ENCODE assay signal across 12 cellular contexts in genomic region chr2:42009657-42010580, GRCh38. TPM values are rescaled to one million over a fixed set of nuclear protein-coding genes. Genes with fewer than 3 reads are reported as not detected.
DNase-seq lines count a peak whose midpoint lies in the region; ATAC-seq, FAIRE-seq and TF ChIP-seq lines count a peak whose summit lies in the region.
"Had no signal": no experiment of that assay in that cellular context is flagged by ENCODE, and none has a peak within 500 bp of the region (broad histone marks: within the 10 kb centered on the region; RNA-seq: fewer than 3 reads in every experiment).

No MANE protein-coding gene starts in this region.

- H3K27ac ChIP-seq in A549: peak overlapping the region; percentile 15 to 40; a peak in 4 of 6 replicates
- H3K27ac ChIP-seq in body of pancreas: no peak overlapping the region

- H3K36me3 ChIP-seq in body of pancreas (replicated peaks in 1 of 2; ENCODE audit: insufficient read depth in 1 of 2, low read depth in 2 of 2): no peaks in the 10 kb centered on the region

- H3K9me3 ChIP-seq in A549 (no peaks in the 10 kb centered on the region; the same call in 2 of the 3 replicates), body of pancreas (no peaks in the 10 kb centered on the region)

- no peaks in the 10 kb centered on the region for H3K4me1 ChIP-seq in A549
- no peaks in the 10 kb centered on the region for H3K4me1 ChIP-seq in body of pancreas

- TF ChIP-seq RAD21 in A549 (conservative IDR thresholded peaks at IDR 0.05 in 1 of 2, IDR thresholded peaks at IDR 0.05 in 1 of 2): no peak

- TF ChIP-seq POLR2A in A549 (IDR thresholded peaks at IDR 0.05; ENCODE audit: low read length) (no peak), body of pancreas (IDR thresholded peaks at IDR 0.05) (no peak)

- CTCF ChIA-PET in A549 (lab: Yijun Ruan, JAX): interaction anchor here (1.2 to 2.8 kb wide), 3 partner anchors 15 to 140 kb away, joined by 3 to 7 read pairs (median 6); no protein-coding TSS in a partner anchor

- intact Hi-C loops in body of pancreas (cut with DNase I): no loop called here

- no peak for TF ChIP-seq CTCF in A549 (IDR thresholded peaks at IDR 0.05)
- no peak for TF ChIP-seq CTCF in body of pancreas (IDR thresholded peaks at IDR 0.05)

- no peak overlapping the region for H3K4me2 ChIP-seq in A549

- H3K27me3 ChIP-seq in body of pancreas: no peaks in the 10 kb centered on the region

- POLR2A ChIA-PET in A549 (lab: Yijun Ruan, JAX): no interaction called here

- FAIRE-seq in A549 (lab: Jason Lieb, UNC): no peak

- DNase-seq in A549 (ENCODE audit: low read depth in 1 of 2, low spot score in 1 of 2): no peak
- peak; percentile 15 for DNase-seq in MV-4-11 (lab: John Stamatoyannopoulos, UW)
- peak; percentile 61 for DNase-seq in iris pigment epithelial cell (ENCODE audit: low read depth)
- DNase-seq in body of pancreas: no peak
- DNase-seq in foreskin melanocyte: no peak
- DNase-seq: activated effector memory CD4-positive, alpha-beta T cell treated with Interleukin-2 at 50 U/mL for 16 hours; erythroblast; NCI-H2029 treated with DMSO at 0.1 percent for 48 hours had no signal

- ATAC-seq in A549: peak; percentile 30 to 41; a peak in 3 of 6 replicates
- ATAC-seq in GM18867 (IDR thresholded peaks at IDR 0.05; ENCODE audit: unreplicated experiment): peak; percentile 55
- ATAC-seq in GM18858 (IDR thresholded peaks at IDR 0.05; ENCODE audit: unreplicated experiment): no peak
- ATAC-seq in GM19328 (IDR thresholded peaks at IDR 0.05; ENCODE audit: unreplicated experiment): no peak
- ATAC-seq in body of pancreas: no peak

- 85% methylated on average over 10 of the region's 10 CpGs for WGBS in A549 (ENCODE audit: missing lambda C conversion rate)
- WGBS in body of pancreas, 2 donors: 66 to 71% methylated on average over 10 of the region's 10 CpGs

- no peak for TF ChIP-seq EP300 in A549 (IDR thresholded peaks at IDR 0.05)

- H3K4me3 ChIP-seq in A549 (no peak overlapping the region), body of pancreas (no peak overlapping the region)

TF ChIP-seq in A549, 52 proteins besides CTCF, POLR2A, EP300 and RAD21:
- TF ChIP-seq MYC (IDR thresholded peaks at IDR 0.05; ENCODE audit: borderline replicate concordance, low read length): no peak
- TF ChIP-seq RFX5 (IDR thresholded peaks at IDR 0.05): no peak
- no peak for TF ChIP-seq EHMT2 (IDR thresholded peaks at IDR 0.05; ENCODE audit: low read depth)
- no peak for TF ChIP-seq BHLHE40 (IDR thresholded peaks at IDR 0.05; ENCODE audit: low read depth, low read length)
- TF ChIP-seq KDM5A (IDR thresholded peaks at IDR 0.05): no peak
- no peak for TF ChIP-seq USF2 (IDR thresholded peaks at IDR 0.05)
- TF ChIP-seq MAX (IDR thresholded peaks at IDR 0.05): no peak
- TF ChIP-seq HDAC2 (IDR thresholded peaks at IDR 0.05): no peak
- TF ChIP-seq NFE2L2 (conservative IDR thresholded peaks at IDR 0.05; ENCODE audit: low read length): no peak
- no peak for TF ChIP-seq TP53 (CRISPR knock-in tag; IDR thresholded peaks at IDR 0.05)

RNA-seq across cellular contexts. Expression of gene PKDCC, which starts 37.9 kb away (rescaled TPM):
- polyA plus RNA-seq in A549 (2011; rRNA removed) (30.0 and 42.9 TPM in 2 replicates), A549 (2017; fragmentation: RNase III; extraction: RNeasy Plus Mini Kit Qiagen cat#74134 plus additional on column Dnase treatment) (64.5 to 99.1 TPM (median 82.4 TPM) in 3 replicates)
- polyA plus RNA-seq in A549 (2012; cell fraction: cytosol; rRNA removed): 67.6 and 81.3 TPM in 2 replicates
- polyA plus RNA-seq in A549 (2012; cell fraction: nucleus; rRNA removed): 257 and 275 TPM in 2 replicates
- 83.0 and 96.8 TPM in 2 replicates for polyA minus RNA-seq in A549 (2011; rRNA and poly(A)+ RNA removed)
- total RNA-seq in body of pancreas: 10 to 100 TPM; 25.7 to 93.9 TPM
- total RNA-seq: mononuclear cell had no signal

Comparison
In these comparisons a context has a peak if more than half of its experiments do, and no peak if none do; other contexts are left out.
1. ATAC-seq: peak in A549 (2 of 2) and GM18867 (single experiment); none in GM18858 (single experiment), GM19328 (single experiment) and body of pancreas (single experiment).
2. DNase-seq: peak in MV-4-11 (single experiment) and iris pigment epithelial cell (single experiment); none in A549 (0 of 2), body of pancreas (0 of 4) and foreskin melanocyte (single experiment).
3. H3K27ac ChIP-seq: peak in A549 (2 of 2); none in body of pancreas (0 of 4).